In genomic region chr4:184380707-184381106, GRCh38 we compare ENCODE assay signal across 22 cellular contexts.
"Had no signal": no experiment of that assay in that cellular context is flagged by ENCODE, and none has a peak within 500 bp of the region (broad histone marks: within the 10 kb centered on the region; RNA-seq: fewer than 3 reads in every experiment).

No MANE protein-coding gene starts in this region.

- ATAC-seq: gastrocnemius medialis; left ventricle myocardium superior; natural killer cell treated with Interleukin-12 subunit alpha and Interleukin-12 subunit beta and Interleukin-15 and Interleukin-18, amount 100 ng/mL, for 72 hours; upper lobe of right lung had no signal

- H3K27me3 Mint-ChIP-seq: activated naive CD4-positive, alpha-beta T cell treated with anti-CD3 and anti-CD28 coated beads, Interleukin-2, amount 50 U/mL, for 24 hours; central memory CD8-positive, alpha-beta T cell; natural killer cell treated with Interleukin-12 subunit alpha and Interleukin-12 subunit beta and Interleukin-15 and Interleukin-18, amount 100 ng/mL, for 72 hours; progenitor cell of endocrine pancreas had no signal

- H3K4me3 ChIP-seq: adrenal gland, ascending aorta, esophagus muscularis mucosa, gastrocnemius medialis, spleen, upper lobe of right lung had no signal

- FAIRE-seq: colon, endothelial cell of umbilical vein had no signal

- DNase-seq: activated gamma-delta T cell treated with Interleukin-2 at 50 U/mL for 16 hours; activated T-cell treated with anti-CD3 and anti-CD28 coated beads, Interleukin-2, amount 50 U/mL, for 1 hour; effector memory CD4-positive, alpha-beta T cell; gastrocnemius medialis; hippocampal formation; left ventricle myocardium superior; midbrain; retina; spleen; stimulated activated CD4-positive, alpha-beta T cell treated with anti-CD3 and anti-CD28 coated beads, Interleukin-4, amount 100 ng/mL, for 1 hour; stimulated activated naive CD4-positive, alpha-beta T cell treated with Interleukin-2 at 50 U/mL for 16 hours; T-helper 9 cell; upper lobe of right lung had no signal

- H3K9me3 ChIP-seq: adrenal gland, ascending aorta, esophagus muscularis mucosa, gastrocnemius medialis, upper lobe of right lung had no signal

- H3K36me3 ChIP-seq: adrenal gland, ascending aorta, esophagus muscularis mucosa, gastrocnemius medialis, upper lobe of right lung had no signal

- H3K9me3 Mint-ChIP-seq: activated naive CD4-positive, alpha-beta T cell treated with anti-CD3 and anti-CD28 coated beads, Interleukin-2, amount 50 U/mL, for 24 hours; central memory CD8-positive, alpha-beta T cell; natural killer cell treated with Interleukin-12 subunit alpha and Interleukin-12 subunit beta and Interleukin-15 and Interleukin-18, amount 100 ng/mL, for 72 hours had no signal

- H3K27ac ChIP-seq: adrenal gland, ascending aorta, esophagus muscularis mucosa, gastrocnemius medialis, upper lobe of right lung had no signal

- H3K27me3 ChIP-seq: adrenal gland, ascending aorta, esophagus muscularis mucosa, gastrocnemius medialis, spleen, upper lobe of right lung had no signal

- H3K4me3 Mint-ChIP-seq: activated naive CD4-positive, alpha-beta T cell treated with anti-CD3 and anti-CD28 coated beads, Interleukin-2, amount 50 U/mL, for 24 hours; natural killer cell treated with Interleukin-12 subunit alpha and Interleukin-12 subunit beta and Interleukin-15 and Interleukin-18, amount 100 ng/mL, for 72 hours had no signal

- H3K27ac Mint-ChIP-seq: activated naive CD4-positive, alpha-beta T cell treated with anti-CD3 and anti-CD28 coated beads, Interleukin-2, amount 50 U/mL, for 24 hours; progenitor cell of endocrine pancreas had no signal
